Comparison of ENCODE assay signal across 16 cellular contexts in genomic region chr5:158265931-158266710, GRCh38.
DNase-seq lines count a peak whose midpoint lies in the region; ATAC-seq and TF ChIP-seq lines count a peak whose summit lies in the region.
"Had no signal": no experiment of that assay in that cellular context is flagged by ENCODE, and none has a peak within 500 bp of the region (broad histone marks: within the 10 kb centered on the region; RNA-seq: fewer than 3 reads in every experiment).

No MANE protein-coding gene starts in this region.

- no peaks in the 10 kb centered on the region for H3K36me3 ChIP-seq in esophagus muscularis mucosa
- no peaks in the 10 kb centered on the region for H3K36me3 ChIP-seq in uterus

- no peaks in the 10 kb centered on the region for H3K27me3 Mint-ChIP-seq in activated naive CD4-positive, alpha-beta T cell treated with anti-CD3 and anti-CD28 coated beads, Interleukin-2, amount 50 U/mL, for 24 hours
- no peaks in the 10 kb centered on the region for H3K27me3 Mint-ChIP-seq in activated naive CD4-positive, alpha-beta T cell treated with anti-CD3 and anti-CD28 coated beads for 36 hours (ENCODE audit: low read depth)
- no peaks in the 10 kb centered on the region for H3K27me3 Mint-ChIP-seq in nephron (ENCODE audit: low read depth)

- TF ChIP-seq POLR2A in esophagus muscularis mucosa (IDR thresholded peaks at IDR 0.05; ENCODE audit: low read depth) (no peak), uterus (IDR thresholded peaks at IDR 0.05) (no peak)

- 66% methylated on average over 4 of the region's 4 CpGs for WGBS in esophagus muscularis mucosa

- TF ChIP-seq CTCF in esophagus muscularis mucosa (IDR thresholded peaks at IDR 0.05) (no peak), nephron (IDR thresholded peaks at IDR 0.05; ENCODE audit: unreplicated experiment in 3 of 3) (no peak), uterus (IDR thresholded peaks at IDR 0.05) (no peak)

- TF ChIP-seq EP300 in esophagus muscularis mucosa (IDR thresholded peaks at IDR 0.05), result no peak

- peaks cover 4% of the 10 kb centered on the region for H3K9me3 Mint-ChIP-seq in activated naive CD4-positive, alpha-beta T cell treated with anti-CD3 and anti-CD28 coated beads, Interleukin-2, amount 50 U/mL, for 24 hours
- H3K9me3 Mint-ChIP-seq in activated naive CD4-positive, alpha-beta T cell treated with anti-CD3 and anti-CD28 coated beads for 36 hours, result peaks cover 2% of the 10 kb centered on the region
- peaks cover 6% of the 10 kb centered on the region for H3K9me3 Mint-ChIP-seq in nephron

- H3K4me1 ChIP-seq in esophagus muscularis mucosa (no peaks in the 10 kb centered on the region), uterus (no peaks in the 10 kb centered on the region)
- H3K4me1 ChIP-seq: BLaER1 had no signal

- CTCF ChIA-PET in activated naive CD4-positive, alpha-beta T cell treated with anti-CD3 and anti-CD28 coated beads for 36 hours (lab: Charles Lee), result interaction anchor here (0.8 kb wide), 1 partner anchor 277 kb away, joined by 4 read pairs; no protein-coding TSS in a partner anchor

- no peaks in the 10 kb centered on the region for H3K4me1 Mint-ChIP-seq in activated naive CD4-positive, alpha-beta T cell treated with anti-CD3 and anti-CD28 coated beads, Interleukin-2, amount 50 U/mL, for 24 hours
- H3K4me1 Mint-ChIP-seq in activated naive CD4-positive, alpha-beta T cell treated with anti-CD3 and anti-CD28 coated beads for 36 hours (ENCODE audit: low read depth), result no peaks in the 10 kb centered on the region
- H3K4me1 Mint-ChIP-seq in nephron, result peaks cover 39% of the 10 kb centered on the region
- H3K4me1 Mint-ChIP-seq: CD4-positive, alpha-beta memory T cell; GM23338 had no signal

- no peak for DNase-seq in activated naive CD4-positive, alpha-beta T cell treated with anti-CD3 and anti-CD28 coated beads for 36 hours
- DNase-seq in esophagus muscularis mucosa (ENCODE audit: extremely low spot score), result peak; percentile 39
- DNase-seq in uterus, result peak in 1 of 2 donors; percentile 23
- no peak for DNase-seq in epidermal melanocyte (ENCODE audit: insufficient read length, low spot score)
- no peak for DNase-seq in COR-L47 (lab: John Stamatoyannopoulos, UW)
- DNase-seq: 8988T; Calu3; CD4-positive, alpha-beta memory T cell had no signal

- no peak overlapping the region for H3K4me3 Mint-ChIP-seq in activated naive CD4-positive, alpha-beta T cell treated with anti-CD3 and anti-CD28 coated beads, Interleukin-2, amount 50 U/mL, for 24 hours
- no peak overlapping the region for H3K4me3 Mint-ChIP-seq in activated naive CD4-positive, alpha-beta T cell treated with anti-CD3 and anti-CD28 coated beads for 36 hours
- H3K4me3 Mint-ChIP-seq in nephron, result peak overlapping the region in 1 of 3 experiments; percentile 3
- H3K4me3 Mint-ChIP-seq: CD14-positive monocyte; CD4-positive, alpha-beta memory T cell; GM23338 had no signal

- peaks cover 0 to 18% (median 3%) of the 10 kb centered on the region in 4 donors for H3K9me3 ChIP-seq in esophagus muscularis mucosa
- no peaks in the 10 kb centered on the region for H3K9me3 ChIP-seq in uterus

- H3K36me3 Mint-ChIP-seq in activated naive CD4-positive, alpha-beta T cell treated with anti-CD3 and anti-CD28 coated beads, Interleukin-2, amount 50 U/mL, for 24 hours, result no peaks in the 10 kb centered on the region
- no peaks in the 10 kb centered on the region for H3K36me3 Mint-ChIP-seq in activated naive CD4-positive, alpha-beta T cell treated with anti-CD3 and anti-CD28 coated beads for 36 hours (ENCODE audit: low read depth)
- no peaks in the 10 kb centered on the region for H3K36me3 Mint-ChIP-seq in nephron (ENCODE audit: low read depth)
- H3K36me3 Mint-ChIP-seq: CD14-positive monocyte; CD4-positive, alpha-beta memory T cell had no signal

- H3K4me3 ChIP-seq in esophagus muscularis mucosa, result no peak overlapping the region
- no peak overlapping the region for H3K4me3 ChIP-seq in uterus
- H3K4me3 ChIP-seq: BLaER1, GM23338 had no signal

- H3K27ac Mint-ChIP-seq in activated naive CD4-positive, alpha-beta T cell treated with anti-CD3 and anti-CD28 coated beads, Interleukin-2, amount 50 U/mL, for 24 hours, result peak overlapping the region; percentile 46
- H3K27ac Mint-ChIP-seq in activated naive CD4-positive, alpha-beta T cell treated with anti-CD3 and anti-CD28 coated beads for 36 hours, result no peak overlapping the region
- peak overlapping the region; percentile 37 to 74 (median 40) for H3K27ac Mint-ChIP-seq in nephron
- H3K27ac Mint-ChIP-seq: CD14-positive monocyte; CD4-positive, alpha-beta memory T cell; GM23338 had no signal

- intact Hi-C loops in activated naive CD4-positive, alpha-beta T cell treated with anti-CD3 and anti-CD28 coated beads for 36 hours (cut with micrococcal nuclease), result no loop called here
- intact Hi-C loops in esophagus muscularis mucosa (cut with DNase I), result no loop called here
- intact Hi-C loops in uterus (cut with DNase I; ENCODE audit: low total_unique reads), result no loop called here

- H3K27ac ChIP-seq in esophagus muscularis mucosa (replicated peaks in 1 of 4) (no peak overlapping the region), uterus (peak overlapping the region; percentile 30 to 34)
- H3K27ac ChIP-seq: BLaER1, HL-60 had no signal

- H3K27me3 ChIP-seq in esophagus muscularis mucosa, result no peaks in the 10 kb centered on the region
- H3K27me3 ChIP-seq in uterus, result no peaks in the 10 kb centered on the region
- H3K27me3 ChIP-seq: BLaER1 had no signal

- no peak for ATAC-seq in GM18858 (IDR thresholded peaks at IDR 0.05; ENCODE audit: unreplicated experiment)
- ATAC-seq: GM23338, HCT116 had no signal

Comparison
In these comparisons a context has a peak if more than half of its experiments do, and no peak if none do; other contexts are left out.
1. H3K27ac ChIP-seq: peak in uterus (2 of 2); none in esophagus muscularis mucosa (0 of 4).